ENCODE assay signal across 1 cellular context in genomic region chr1:170768929-170769328, GRCh38.
TF ChIP-seq lines count a peak whose summit lies in the region.

No MANE protein-coding gene starts in this region.

TF ChIP-seq in HepG2, 621 proteins besides CTCF, POLR2A, EP300 and RAD21 (continued from another document):
- TF ChIP-seq MAFK (conservative IDR thresholded peaks at IDR 0.05 in 1 of 2, IDR thresholded peaks at IDR 0.05 in 1 of 2; ENCODE audit: low read length in 2 of 2): 0 out of 4 replicates have a peak, but pooled peaks have one; percentile 10 to 14
- TF ChIP-seq ZNF253 (CRISPR knock-in tag; IDR thresholded peaks at IDR 0.05; ENCODE audit: borderline replicate concordance): no peak
